In genomic region chr22:38455530-38456271, GRCh38 we compare ENCODE assay signal across 8 cellular contexts. TPM values are rescaled to one million over a fixed set of nuclear protein-coding genes. Genes with fewer than 3 reads are reported as not detected.
DNase-seq lines count a peak whose midpoint lies in the region; ATAC-seq and TF ChIP-seq lines count a peak whose summit lies in the region.

No MANE protein-coding gene starts in this region.

- no peak overlapping the region for H3K9ac ChIP-seq in neural progenitor cell

- peak overlapping the region; percentile 88 for H3K4me2 ChIP-seq in neural progenitor cell

- no peak for ATAC-seq in HG03520 (IDR thresholded peaks at IDR 0.05; ENCODE audit: unreplicated experiment)
- ATAC-seq in GM19324 (IDR thresholded peaks at IDR 0.05; ENCODE audit: low FRiP score, unreplicated experiment): no peak

- H3F3A ChIP-seq in neural progenitor cell (ENCODE audit: low read depth): peaks cover 23% of the 10 kb centered on the region

- CTCF ChIA-PET in Calu3 (lab: Charles Lee): no interaction called here
- CTCF ChIA-PET in activated CD4-positive, alpha-beta memory T cell treated with anti-CD3 and anti-CD28 coated beads for 36 hours (lab: Charles Lee): no interaction called here

- peak; percentile 42 for DNase-seq in Calu3
- peak; percentile 25 for DNase-seq in LoVo (ENCODE audit: low spot score)
- DNase-seq in coronary artery (ENCODE audit: low spot score): no peak
- DNase-seq in neural progenitor cell (ENCODE audit: low spot score): peak; percentile 82
- DNase-seq in pons (ENCODE audit: low spot score): no peak
- DNase-seq in activated CD4-positive, alpha-beta memory T cell treated with anti-CD3 and anti-CD28 coated beads for 36 hours: no peak

- TF ChIP-seq CTCF in Calu3 (IDR thresholded peaks at IDR 0.05; ENCODE audit: unreplicated experiment): no peak
- no peak for TF ChIP-seq CTCF in coronary artery (IDR thresholded peaks at IDR 0.05)
- no peak for TF ChIP-seq CTCF in neural progenitor cell (IDR thresholded peaks at IDR 0.05)

- H3K27ac ChIP-seq in coronary artery (no peak overlapping the region), neural progenitor cell (no peak overlapping the region)

- no peaks in the 10 kb centered on the region for H3K79me2 ChIP-seq in neural progenitor cell (ENCODE audit: low read depth)

- no peak overlapping the region for H3K27ac Mint-ChIP-seq in Calu3 (ENCODE audit: unreplicated experiment)
- H3K27ac Mint-ChIP-seq in neural progenitor cell: no peak overlapping the region
- H3K27ac Mint-ChIP-seq in activated CD4-positive, alpha-beta memory T cell treated with anti-CD3 and anti-CD28 coated beads for 36 hours: no peak overlapping the region

- no peaks in the 10 kb centered on the region for H3K9me3 ChIP-seq in neural progenitor cell (ENCODE audit: low read depth)

- H3K4me3 Mint-ChIP-seq in Calu3 (ENCODE audit: low read depth, unreplicated experiment) (peak overlapping the region; percentile 13), neural progenitor cell (peak overlapping the region; percentile 86)
- no peak overlapping the region for H3K4me3 Mint-ChIP-seq in activated CD4-positive, alpha-beta memory T cell treated with anti-CD3 and anti-CD28 coated beads for 36 hours

- H3K27me3 ChIP-seq in neural progenitor cell: peaks cover 93% of the 10 kb centered on the region

- H3K9me3 Mint-ChIP-seq in Calu3 (ENCODE audit: low read depth, unreplicated experiment): no peaks in the 10 kb centered on the region
- H3K9me3 Mint-ChIP-seq in neural progenitor cell: no peaks in the 10 kb centered on the region
- H3K9me3 Mint-ChIP-seq in activated CD4-positive, alpha-beta memory T cell treated with anti-CD3 and anti-CD28 coated beads for 36 hours: no peaks in the 10 kb centered on the region

- no peaks in the 10 kb centered on the region for H3K36me3 ChIP-seq in neural progenitor cell

- peak overlapping the region; percentile 99 for H2AFZ ChIP-seq in neural progenitor cell (replicated peaks)

- intact Hi-C loops in Calu3 (cut with micrococcal nuclease; ENCODE audit: unreplicated experiment): no loop called here
- intact Hi-C loops in activated CD4-positive, alpha-beta memory T cell treated with anti-CD3 and anti-CD28 coated beads for 36 hours (cut with micrococcal nuclease): no loop called here

- peaks cover 17% of the 10 kb centered on the region for H4K20me1 ChIP-seq in neural progenitor cell (ENCODE audit: low read depth)

- H3K27me3 Mint-ChIP-seq in Calu3 (ENCODE audit: unreplicated experiment) (peaks cover 97% of the 10 kb centered on the region), neural progenitor cell (ENCODE audit: insufficient read depth, low read depth) (peaks cover 30% of the 10 kb centered on the region)
- peaks cover 68% of the 10 kb centered on the region for H3K27me3 Mint-ChIP-seq in activated CD4-positive, alpha-beta memory T cell treated with anti-CD3 and anti-CD28 coated beads for 36 hours

- peaks cover 16% of the 10 kb centered on the region for H3K4me1 Mint-ChIP-seq in Calu3 (ENCODE audit: low read depth, unreplicated experiment)
- H3K4me1 Mint-ChIP-seq in neural progenitor cell: peaks cover 58% of the 10 kb centered on the region
- H3K4me1 Mint-ChIP-seq in activated CD4-positive, alpha-beta memory T cell treated with anti-CD3 and anti-CD28 coated beads for 36 hours (ENCODE audit: low read depth): peaks cover 9% of the 10 kb centered on the region

- H3K4me3 ChIP-seq in coronary artery (peak overlapping the region; percentile 78), neural progenitor cell (peak overlapping the region; percentile 92)

- peaks cover 27% of the 10 kb centered on the region for H3K4me1 ChIP-seq in neural progenitor cell

- H3K36me3 Mint-ChIP-seq in Calu3 (ENCODE audit: insufficient read depth, unreplicated experiment): peaks cover 8% of the 10 kb centered on the region
- no peaks in the 10 kb centered on the region for H3K36me3 Mint-ChIP-seq in neural progenitor cell
- no peaks in the 10 kb centered on the region for H3K36me3 Mint-ChIP-seq in activated CD4-positive, alpha-beta memory T cell treated with anti-CD3 and anti-CD28 coated beads for 36 hours

- BruUV-seq in Calu3 (replicated peaks; lab: Mats Ljungman, UMichigan): no TSS peak

- POLR2A ChIA-PET in activated CD4-positive, alpha-beta memory T cell treated with anti-CD3 and anti-CD28 coated beads for 36 hours (lab: Charles Lee): no interaction called here

RNA-seq across cellular contexts. Expression of gene KCNJ4, which starts 0.7 kb away (rescaled TPM):
- total RNA-seq in Calu3 (2022): not detected in 2 replicates
- total RNA-seq in neural progenitor cell (ENCODE audit: low replicate concordance): 0.82 and 4.6 TPM in 2 replicates
- not detected for total RNA-seq in activated CD4-positive, alpha-beta memory T cell treated with anti-CD3 and anti-CD28 coated beads for 36 hours

RNA-seq across cellular contexts. Expression of gene KDELR3, which starts 12.2 kb away (rescaled TPM):
- 16.1 and 18.7 TPM in 2 replicates for total RNA-seq in Calu3 (2022)
- 3.4 and 4.6 TPM in 2 replicates for total RNA-seq in neural progenitor cell (ENCODE audit: low replicate concordance)
- under 1 TPM; 0.94 to 0.97 TPM for total RNA-seq in activated CD4-positive, alpha-beta memory T cell treated with anti-CD3 and anti-CD28 coated beads for 36 hours

RNA-seq across cellular contexts. Expression of gene DDX17, which starts 50.4 kb away (rescaled TPM):
- total RNA-seq in Calu3 (2022) (342 and 344 TPM in 2 replicates), neural progenitor cell (ENCODE audit: low replicate concordance) (621 and 672 TPM in 2 replicates)
- total RNA-seq in activated CD4-positive, alpha-beta memory T cell treated with anti-CD3 and anti-CD28 coated beads for 36 hours: 100 to 1,000 TPM; 353 to 358 TPM

Comparison
In these comparisons a context has a peak if more than half of its experiments do, and no peak if none do; other contexts are left out.
1. DNase-seq: peak in Calu3 (single experiment), LoVo (single experiment) and neural progenitor cell (single experiment); none in coronary artery (single experiment), pons (single experiment) and activated CD4-positive, alpha-beta memory T cell treated with anti-CD3 and anti-CD28 coated beads for 36 hours (single experiment).